18 cellular contexts compared by ENCODE assay signal in the genomic region with DNA sequence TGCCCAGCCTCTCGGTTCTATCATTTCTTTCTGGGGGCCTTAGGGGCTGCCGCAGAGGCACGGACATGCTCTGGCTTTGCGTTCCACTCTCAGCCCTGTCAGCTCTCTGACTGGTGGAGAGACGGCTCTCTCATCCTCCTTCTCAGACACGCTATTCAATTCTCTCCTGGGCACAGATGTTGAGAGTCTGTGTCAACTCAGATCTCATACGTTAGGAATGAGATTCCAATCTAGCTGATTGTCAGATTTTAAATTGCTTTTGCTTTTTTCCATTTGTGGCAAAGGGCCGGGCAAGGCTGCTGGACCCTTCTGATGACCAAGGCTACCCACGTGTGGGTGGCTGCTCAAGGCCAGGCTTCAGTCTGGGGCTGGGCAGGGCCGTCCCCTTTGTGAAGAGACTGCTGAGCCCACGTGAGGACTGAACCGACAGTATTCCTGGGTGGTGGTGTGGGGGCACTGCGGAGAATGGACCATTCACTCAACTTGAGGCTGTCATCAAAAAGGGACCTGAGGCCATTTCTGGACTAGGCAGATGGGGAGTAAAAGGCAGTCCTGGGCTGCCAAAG.
"Had no signal": no experiment of that assay in that cellular context is flagged by ENCODE, and none has a peak within 500 bp of the region (broad histone marks: within the 10 kb centered on the region; RNA-seq: fewer than 3 reads in every experiment).

No MANE protein-coding gene starts in this region.

- H3K27me3 ChIP-seq: ascending aorta, cardiac muscle cell, stomach, tibial artery, vagina had no signal

- H3K4me1 Mint-ChIP-seq: activated CD4-positive, alpha-beta T cell treated with anti-CD3 and anti-CD28 coated beads, Interleukin-2, amount 10 ng/mL, durations not matched to agents 7 days and 5 days; activated naive CD8-positive, alpha-beta T cell treated with anti-CD3 and anti-CD28 coated beads, Interleukin-2, amount 10 ng/mL, durations not matched to agents 7 days and 5 days; WTC11 had no signal

- H3K4me3 Mint-ChIP-seq: activated CD4-positive, alpha-beta T cell treated with anti-CD3 and anti-CD28 coated beads, Interleukin-2, amount 10 ng/mL, durations not matched to agents 7 days and 5 days; activated naive CD8-positive, alpha-beta T cell treated with anti-CD3 and anti-CD28 coated beads, Interleukin-2, amount 10 ng/mL, durations not matched to agents 7 days and 5 days; effector memory CD8-positive, alpha-beta T cell; WTC11 had no signal

- H3K4me1 ChIP-seq: ascending aorta, tibial artery, vagina had no signal

- H3K9me3 Mint-ChIP-seq: activated CD4-positive, alpha-beta T cell treated with anti-CD3 and anti-CD28 coated beads, Interleukin-2, amount 10 ng/mL, durations not matched to agents 7 days and 5 days; activated naive CD8-positive, alpha-beta T cell treated with anti-CD3 and anti-CD28 coated beads, Interleukin-2, amount 10 ng/mL, durations not matched to agents 7 days and 5 days; effector memory CD8-positive, alpha-beta T cell; WTC11 had no signal

- H3K27ac ChIP-seq: ascending aorta, cardiac muscle cell, coronary artery, stomach, tibial artery, vagina had no signal

- ATAC-seq: effector memory CD8-positive, alpha-beta T cell; left lobe of liver; mucosa of descending colon; SK-N-SH treated with all-trans-retinoic acid at 6 μM for 48 hours; WTC11 had no signal

- H3K9me3 ChIP-seq: ascending aorta, mucosa of descending colon, stomach, tibial artery, vagina had no signal

- H3K4me3 ChIP-seq: ascending aorta, cardiac muscle cell, coronary artery, mucosa of descending colon, stomach, tibial artery, vagina had no signal

- DNase-seq: activated CD4-positive, alpha-beta T cell treated with anti-CD3 and anti-CD28 coated beads, Interleukin-2, amount 10 ng/mL, durations not matched to agents 7 days and 5 days; activated gamma-delta T cell treated with Interleukin-2 at 50 U/mL for 16 hours; activated naive CD8-positive, alpha-beta T cell treated with anti-CD3 and anti-CD28 coated beads, Interleukin-2, amount 10 ng/mL, durations not matched to agents 7 days and 5 days; activated T-cell treated with anti-CD3 and anti-CD28 coated beads, Interleukin-2, amount 50 U/mL, for 48 hours; effector memory CD8-positive, alpha-beta T cell; mammary epithelial cell; mucosa of descending colon; posterior cingulate gyrus; small intestine; tibial artery had no signal

- H3K27me3 Mint-ChIP-seq: activated CD4-positive, alpha-beta T cell treated with anti-CD3 and anti-CD28 coated beads, Interleukin-2, amount 10 ng/mL, durations not matched to agents 7 days and 5 days; activated naive CD8-positive, alpha-beta T cell treated with anti-CD3 and anti-CD28 coated beads, Interleukin-2, amount 10 ng/mL, durations not matched to agents 7 days and 5 days; effector memory CD8-positive, alpha-beta T cell had no signal

- H3K27ac Mint-ChIP-seq: activated CD4-positive, alpha-beta T cell treated with anti-CD3 and anti-CD28 coated beads, Interleukin-2, amount 10 ng/mL, durations not matched to agents 7 days and 5 days; activated naive CD8-positive, alpha-beta T cell treated with anti-CD3 and anti-CD28 coated beads, Interleukin-2, amount 10 ng/mL, durations not matched to agents 7 days and 5 days; WTC11 had no signal
